Comparison of ENCODE assay signal across 12 cellular contexts in the genomic region with DNA sequence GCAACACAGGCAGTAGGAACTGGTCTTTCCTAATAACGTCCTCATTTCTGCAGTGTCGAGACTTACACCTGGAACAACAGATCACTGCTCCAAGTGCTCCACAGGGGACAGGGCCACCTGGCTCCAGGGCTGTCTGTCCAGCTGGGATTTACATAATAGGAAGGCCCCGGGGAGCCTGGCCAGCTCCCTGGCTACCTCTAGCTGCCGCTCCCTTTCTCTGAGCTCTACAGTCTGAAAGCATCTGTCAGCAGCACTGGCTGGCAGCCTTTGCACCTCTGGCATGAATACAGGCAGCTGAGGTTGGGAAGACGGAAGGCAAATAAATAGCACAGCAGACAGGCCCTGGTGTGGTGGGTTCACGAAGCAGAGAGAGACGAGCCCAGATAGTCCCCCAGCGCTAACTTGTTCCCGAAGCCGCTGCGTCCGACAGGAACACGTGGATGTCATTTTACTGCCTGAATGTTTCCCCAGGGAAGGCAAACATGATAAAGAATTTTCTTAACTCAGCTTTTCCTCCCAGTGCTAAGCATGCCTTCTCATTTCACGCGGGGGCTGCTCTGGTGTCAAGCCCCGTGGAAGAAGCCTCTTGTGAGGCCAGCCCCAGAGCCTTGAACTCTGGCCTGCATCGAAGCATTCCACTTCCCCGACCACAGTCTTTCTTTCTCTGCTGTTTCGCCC.
A peak's percentile ranks its signal among the peaks of the same experiment; 100 is the strongest.
DNase-seq lines count a peak whose midpoint lies in the region; ATAC-seq and TF ChIP-seq lines count a peak whose summit lies in the region.
"Had no signal": no experiment of that assay in that cellular context is flagged by ENCODE, and none has a peak within 500 bp of the region (broad histone marks: within the 10 kb centered on the region; RNA-seq: fewer than 3 reads in every experiment).

No MANE protein-coding gene starts in this region.

- no peak overlapping the region for H3T11ph ChIP-seq in H9 (ENCODE audit: low read length)

- H3K9me3 ChIP-seq in H9 (ENCODE audit: control insufficient read depth, low read depth, low read length), result no peaks in the 10 kb centered on the region
- no peaks in the 10 kb centered on the region for H3K9me3 ChIP-seq in sigmoid colon

- H3K27ac ChIP-seq in H9 (ENCODE audit: insufficient read length, low read depth, low read length) (no peak overlapping the region), caudate nucleus (ENCODE audit: low read depth, low read length) (peak overlapping the region; percentile 12), sigmoid colon (peak overlapping the region; percentile 73 to 85 (median 76))

- H3K4me3 Mint-ChIP-seq in H9 (no peak overlapping the region), Calu3 (ENCODE audit: low read depth, unreplicated experiment) (no peak overlapping the region)
- H3K4me3 Mint-ChIP-seq: activated CD4-positive, alpha-beta memory T cell treated with anti-CD3 and anti-CD28 coated beads for 36 hours; CD4-positive, alpha-beta memory T cell had no signal

- H4K91ac ChIP-seq in H9 (ENCODE audit: insufficient read length, low read depth, low read length), result no peak overlapping the region

- H3K27me3 ChIP-seq in H9 (ENCODE audit: insufficient read depth, low read length), result no peaks in the 10 kb centered on the region
- no peaks in the 10 kb centered on the region for H3K27me3 ChIP-seq in sigmoid colon

- H4K8ac ChIP-seq in H9 (replicated peaks; ENCODE audit: insufficient read length, low read depth, low read length), result no peak overlapping the region

- H3K4me1 Mint-ChIP-seq in H9 (peaks cover 22 to 27% of the 10 kb centered on the region in 2 experiments), Calu3 (ENCODE audit: low read depth, unreplicated experiment) (no peaks in the 10 kb centered on the region)
- H3K4me1 Mint-ChIP-seq: CD4-positive, alpha-beta memory T cell had no signal

- no peak overlapping the region for H3K4ac ChIP-seq in H9 (ENCODE audit: low read depth, low read length)

- no peak overlapping the region for H3K23ac ChIP-seq in H9 (ENCODE audit: insufficient read length, low read depth, low read length)

- H2BK120ac ChIP-seq in H9 (ENCODE audit: low read depth, low read length, poor library complexity, severe bottlenecking), result no peak overlapping the region

- no peak overlapping the region for H2BK12ac ChIP-seq in H9 (ENCODE audit: insufficient read length, low read depth, low read length)

- H3K27me3 Mint-ChIP-seq in H9 (ENCODE audit: low read depth) (peaks cover 11% of the 10 kb centered on the region), Calu3 (ENCODE audit: unreplicated experiment) (peaks cover 53% of the 10 kb centered on the region)

- H3K27ac Mint-ChIP-seq in H9, result peak overlapping the region in 2 of 3 experiments; percentile 23 to 47; a peak in 1 of 7 replicates
- H3K27ac Mint-ChIP-seq in Calu3 (ENCODE audit: unreplicated experiment), result no peak overlapping the region
- H3K27ac Mint-ChIP-seq: activated CD4-positive, alpha-beta memory T cell treated with anti-CD3 and anti-CD28 coated beads for 36 hours; CD4-positive, alpha-beta memory T cell had no signal

- BruUV-seq in Calu3 (replicated peaks; lab: Mats Ljungman, UMichigan), result no TSS peak

- no peak overlapping the region for H3K14ac ChIP-seq in H9 (ENCODE audit: insufficient read depth, low read length)

- intact Hi-C loops in sigmoid colon (cut with DNase I), result no loop called here
- intact Hi-C loops in Calu3 (cut with micrococcal nuclease; ENCODE audit: unreplicated experiment), result no loop called here

- H3K36me3 ChIP-seq in sigmoid colon, result peaks cover 0 to 21% (median 5%) of the 10 kb centered on the region in 4 donors

- H2BK15ac ChIP-seq in H9 (ENCODE audit: low read depth, low read length), result no peak overlapping the region

- H3K4me1 ChIP-seq in H9 (ENCODE audit: insufficient read depth, low read length) (no peaks in the 10 kb centered on the region), sigmoid colon (peaks cover 0 to 54% (median 47%) of the 10 kb centered on the region in 4 donors)

- no peak overlapping the region for H3K4me2 ChIP-seq in H9 (ENCODE audit: insufficient read depth, insufficient read length, low read length)

- no peaks in the 10 kb centered on the region for H3K79me1 ChIP-seq in H9 (ENCODE audit: insufficient read depth, low read depth, low read length, poor library complexity, severe bottlenecking)

- H4K5ac ChIP-seq in H9 (ENCODE audit: insufficient read length, low read depth, low read length), result no peak overlapping the region

- H3K56ac ChIP-seq in H9 (ENCODE audit: insufficient read length, low read depth, low read length), result no peak overlapping the region

- WGBS in H9 (ENCODE audit: extremely low coverage, insufficient read length, low lambda C conversion rate), result no CpG with 5 or more reads among the region's 19 CpGs
- 18 to 54% methylated on average over 19 of the region's 19 CpGs for WGBS in sigmoid colon, 2 donors

- H3K23me2 ChIP-seq in H9 (ENCODE audit: insufficient read length, low read depth, low read length, poor library complexity, severe bottlenecking), result no peaks in the 10 kb centered on the region

- H3K9me3 Mint-ChIP-seq in H9 (no peaks in the 10 kb centered on the region; a peak in 1 of 5 replicates), Calu3 (ENCODE audit: low read depth, unreplicated experiment) (no peaks in the 10 kb centered on the region)
- H3K9me3 Mint-ChIP-seq: activated CD4-positive, alpha-beta memory T cell treated with anti-CD3 and anti-CD28 coated beads for 36 hours had no signal

- no peaks in the 10 kb centered on the region for H4K20me1 ChIP-seq in H9 (ENCODE audit: control insufficient read depth, insufficient read depth, insufficient read length)

- H2BK20ac ChIP-seq in H9 (ENCODE audit: low read depth, low read length, poor library complexity, severe bottlenecking), result no peak overlapping the region

- no peak overlapping the region for H2BK5ac ChIP-seq in H9 (ENCODE audit: insufficient read length, low read length)

- TF ChIP-seq CTCF in H9 (conservative IDR thresholded peaks at IDR 0.05) (no peak), sigmoid colon (IDR thresholded peaks at IDR 0.05) (no peak), Calu3 (IDR thresholded peaks at IDR 0.05; ENCODE audit: unreplicated experiment) (no peak)

- no peak overlapping the region for H2AFZ ChIP-seq in H9 (ENCODE audit: low read length)

- DNase-seq in H9, result peak; percentile 45
- DNase-seq in caudate nucleus (lab: John Stamatoyannopoulos, UW), result peak in 14 of 61 donors; percentile 7 to 51 (median 20)
- DNase-seq in kidney tubule cell (ENCODE audit: low spot score), result peak; percentile 14
- DNase-seq in sigmoid colon, result peak; percentile 89
- DNase-seq in activated CD4-positive, alpha-beta T cell treated with anti-CD3 and anti-CD28 coated beads, Interleukin-2, amount 50 U/mL, for 1 hour, result no peak
- no peak for DNase-seq in Calu3
- DNase-seq: activated CD4-positive, alpha-beta memory T cell treated with anti-CD3 and anti-CD28 coated beads for 36 hours; CD4-positive, alpha-beta memory T cell; occipital lobe; RPMI8226 had no signal

- no peak overlapping the region for H3K9ac ChIP-seq in H9 (ENCODE audit: extremely low read depth, insufficient read length, low read length)

- H3K4me3 ChIP-seq in sigmoid colon, result peak overlapping the region in 1 of 4 donors; percentile 16

- no peaks in the 10 kb centered on the region; a peak in 1 of 7 replicates for H3K36me3 Mint-ChIP-seq in H9 (ENCODE audit: insufficient read depth in 1 of 3, low read depth in 3 of 3)
- no peaks in the 10 kb centered on the region for H3K36me3 Mint-ChIP-seq in Calu3 (ENCODE audit: insufficient read depth, unreplicated experiment)
- H3K36me3 Mint-ChIP-seq: activated CD4-positive, alpha-beta memory T cell treated with anti-CD3 and anti-CD28 coated beads for 36 hours; CD4-positive, alpha-beta memory T cell had no signal

- TF ChIP-seq EP300 in sigmoid colon (IDR thresholded peaks at IDR 0.05), result no peak

- no peak overlapping the region for H2AK5ac ChIP-seq in H9 (ENCODE audit: insufficient read length, low read length)

- H3K18ac ChIP-seq in H9 (ENCODE audit: insufficient read length, low read depth, low read length), result no peak overlapping the region

- no peak for ATAC-seq in SK-N-SH treated with all-trans-retinoic acid at 6 μM for 48 hours
- no peak for ATAC-seq in HG02884 (IDR thresholded peaks at IDR 0.05; ENCODE audit: unreplicated experiment)

- CTCF ChIA-PET in Calu3 (lab: Charles Lee), result interaction anchor here (0.6 kb wide), 1 partner anchor 11 kb away, joined by 4 read pairs; no protein-coding TSS in a partner anchor

- TF ChIP-seq POLR2A in sigmoid colon (IDR thresholded peaks at IDR 0.05), result no peak

- no peaks in the 10 kb centered on the region for H3K79me2 ChIP-seq in H9 (ENCODE audit: insufficient read depth, low read length)

TF ChIP-seq in SK-N-SH treated with all-trans-retinoic acid at 6 μM for 48 hours, 23 proteins besides CTCF, POLR2A, EP300 and RAD21 (continues in another document):
- TF ChIP-seq TOX (CRISPR knock-in tag; IDR thresholded peaks at IDR 0.05; ENCODE audit: borderline replicate concordance) (no peak), ZNF70 (CRISPR knock-in tag; IDR thresholded peaks at IDR 0.05) (no peak), ZNF8 (CRISPR knock-in tag; IDR thresholded peaks at IDR 0.05) (no peak), GLIS3 (CRISPR knock-in tag; IDR thresholded peaks at IDR 0.05) (no peak), ZC3H10 (CRISPR knock-in tag; IDR thresholded peaks at IDR 0.05) (no peak), ESRRG (CRISPR knock-in tag; IDR thresholded peaks at IDR 0.05) (no peak), ZFP30 (CRISPR knock-in tag; IDR thresholded peaks at IDR 0.05) (no peak), ARNTL (CRISPR knock-in tag; IDR thresholded peaks at IDR 0.05; ENCODE audit: borderline replicate concordance, low read depth) (no peak), CSDC2 (CRISPR knock-in tag; IDR thresholded peaks at IDR 0.05) (no peak)
- TF ChIP-seq, protein P1, sequence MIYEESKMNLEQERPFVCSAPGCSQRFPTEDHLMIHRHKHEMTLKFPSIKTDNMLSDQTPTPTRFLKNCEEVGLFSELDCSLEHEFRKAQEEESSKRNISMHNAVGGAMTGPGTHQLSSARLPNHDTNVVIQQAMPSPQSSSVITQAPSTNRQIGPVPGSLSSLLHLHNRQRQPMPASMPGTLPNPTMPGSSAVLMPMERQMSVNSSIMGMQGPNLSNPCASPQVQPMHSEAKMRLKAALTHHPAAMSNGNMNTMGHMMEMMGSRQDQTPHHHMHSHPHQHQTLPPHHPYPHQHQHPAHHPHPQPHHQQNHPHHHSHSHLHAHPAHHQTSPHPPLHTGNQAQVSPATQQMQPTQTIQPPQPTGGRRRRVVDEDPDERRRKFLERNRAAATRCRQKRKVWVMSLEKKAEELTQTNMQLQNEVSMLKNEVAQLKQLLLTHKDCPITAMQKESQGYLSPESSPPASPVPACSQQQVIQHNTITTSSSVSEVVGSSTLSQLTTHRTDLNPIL (CRISPR knock-in tag; IDR thresholded peaks at IDR 0.05; ENCODE audit: low read depth), result no peak

Comparison
In these comparisons a context has a peak if more than half of its experiments do, and no peak if none do; other contexts are left out.
1. DNase-seq: peak in H9 (single experiment), kidney tubule cell (single experiment) and sigmoid colon (single experiment); none in activated CD4-positive, alpha-beta T cell treated with anti-CD3 and anti-CD28 coated beads, Interleukin-2, amount 50 U/mL, for 1 hour (single experiment) and Calu3 (single experiment).